ENCODE assay signal across 1 cellular context in genomic region chr17:1398900-1399299, GRCh38.
TF ChIP-seq lines count a peak whose summit lies in the region.

No MANE protein-coding gene starts in this region.

TF ChIP-seq in IMR-90, 13 proteins besides CTCF, POLR2A, EP300 and RAD21 (continued from another document):
- no peak for TF ChIP-seq RFX5 (IDR thresholded peaks at IDR 0.05; ENCODE audit: low read depth, low read length)
- no peak for TF ChIP-seq CEBPB (IDR thresholded peaks at IDR 0.05; ENCODE audit: low read depth, low read length)
- TF ChIP-seq MXI1 (IDR thresholded peaks at IDR 0.05; ENCODE audit: borderline replicate concordance, low read depth, low read length) = no peak
- TF ChIP-seq NFE2L2 (IDR thresholded peaks at IDR 0.05; ENCODE audit: low read depth, low read length) = peak; percentile 51
- TF ChIP-seq BHLHE40 (IDR thresholded peaks at IDR 0.05; ENCODE audit: low read depth, low read length) = no peak
